8 cellular contexts compared by ENCODE assay signal in genomic region chr14:75258803-75259509, GRCh38. TPM values are rescaled to one million over a fixed set of nuclear protein-coding genes. Genes with fewer than 3 reads are reported as not detected.
DNase-seq lines count a peak whose midpoint lies in the region; TF ChIP-seq lines count a peak whose summit lies in the region.

No MANE protein-coding gene starts in this region.

- DNase-seq in ELF-1 (ENCODE audit: low read depth, low spot score) (peak; percentile 100), HCEC 1CT (peak; percentile 99), MM.1S (peak; percentile 94), SIG-M5 (lab: John Stamatoyannopoulos, UW) (peak; percentile 85), fibroblast of villous mesenchyme (ENCODE audit: low read depth) (peak; percentile 100), nephron progenitor cell (peak; percentile 100)
- DNase-seq in activated gamma-delta T cell treated with anti-CD3 and anti-CD28 coated beads, Interleukin-2, amount 50 U/mL, for 16 hours (ENCODE audit: low read depth): peak; percentile 97

- H3K4me3 Mint-ChIP-seq in nephron progenitor cell: peak overlapping the region; percentile 82
- H3K4me3 Mint-ChIP-seq in stimulated activated naive CD8-positive, alpha-beta T cell treated with anti-CD3 and anti-CD28 coated beads, Interleukin-15, Interleukin-2, amounts not matched to agents 100 ng/mL and 50 ng/mL, for 24 hours: peak overlapping the region; percentile 85

- no peaks in the 10 kb centered on the region for H3K9me3 Mint-ChIP-seq in nephron progenitor cell
- H3K9me3 Mint-ChIP-seq in stimulated activated naive CD8-positive, alpha-beta T cell treated with anti-CD3 and anti-CD28 coated beads, Interleukin-15, Interleukin-2, amounts not matched to agents 100 ng/mL and 50 ng/mL, for 24 hours: no peaks in the 10 kb centered on the region

- H3K4me2 ChIP-seq in MM.1S (ENCODE audit: low read depth, low read length): peak overlapping the region; percentile 77

- H3K4me3 ChIP-seq in MM.1S (ENCODE audit: low read length) (peak overlapping the region; percentile 61), fibroblast of villous mesenchyme (ENCODE audit: low read depth, low read length) (peak overlapping the region; percentile 53)

- H3K4me1 ChIP-seq in MM.1S (ENCODE audit: low read length): peaks cover 11% of the 10 kb centered on the region

- no peaks in the 10 kb centered on the region for H3K9me2 ChIP-seq in MM.1S (replicated peaks; ENCODE audit: insufficient read depth, low read length)

- H3K4me1 Mint-ChIP-seq in nephron progenitor cell: peaks cover 49% of the 10 kb centered on the region
- H3K4me1 Mint-ChIP-seq in stimulated activated naive CD8-positive, alpha-beta T cell treated with anti-CD3 and anti-CD28 coated beads, Interleukin-15, Interleukin-2, amounts not matched to agents 100 ng/mL and 50 ng/mL, for 24 hours (ENCODE audit: low read depth): peaks cover 38% of the 10 kb centered on the region

- H4K20me1 ChIP-seq in MM.1S (ENCODE audit: insufficient read depth, low read length): no peaks in the 10 kb centered on the region

- H3K27me3 ChIP-seq in MM.1S (replicated peaks; ENCODE audit: insufficient read depth, low read length): no peaks in the 10 kb centered on the region

- peak overlapping the region; percentile 94 for H3K9ac ChIP-seq in MM.1S (ENCODE audit: low read length)

- H3K27me3 Mint-ChIP-seq in nephron progenitor cell (ENCODE audit: low read depth, poor library complexity): peaks cover 11% of the 10 kb centered on the region
- peaks cover 6% of the 10 kb centered on the region for H3K27me3 Mint-ChIP-seq in stimulated activated naive CD8-positive, alpha-beta T cell treated with anti-CD3 and anti-CD28 coated beads, Interleukin-15, Interleukin-2, amounts not matched to agents 100 ng/mL and 50 ng/mL, for 24 hours

- H3F3A ChIP-seq in MM.1S (ENCODE audit: insufficient read depth, low read length): no peaks in the 10 kb centered on the region

- peak overlapping the region; percentile 87 for H3K27ac ChIP-seq in MM.1S (ENCODE audit: low read length)

- peak overlapping the region; percentile 37; the same call in 1 of the 2 replicates for H2AFZ ChIP-seq in MM.1S (ENCODE audit: low read length)

- H3K9me3 ChIP-seq in MM.1S (replicated peaks; ENCODE audit: insufficient read depth, low read length): no peaks in the 10 kb centered on the region

- no peaks in the 10 kb centered on the region for H3K36me3 Mint-ChIP-seq in nephron progenitor cell (ENCODE audit: low read depth)
- no peaks in the 10 kb centered on the region for H3K36me3 Mint-ChIP-seq in stimulated activated naive CD8-positive, alpha-beta T cell treated with anti-CD3 and anti-CD28 coated beads, Interleukin-15, Interleukin-2, amounts not matched to agents 100 ng/mL and 50 ng/mL, for 24 hours (ENCODE audit: low read depth)

- TF ChIP-seq CTCF in MM.1S (IDR thresholded peaks at IDR 0.05; ENCODE audit: low read length) (no peak), fibroblast of villous mesenchyme (IDR thresholded peaks at IDR 0.05; ENCODE audit: insufficient read depth, low read depth, low read length) (no peak), nephron progenitor cell (IDR thresholded peaks at IDR 0.05) (no peak)

- peak overlapping the region; percentile 100 for H3K27ac Mint-ChIP-seq in nephron progenitor cell
- H3K27ac Mint-ChIP-seq in stimulated activated naive CD8-positive, alpha-beta T cell treated with anti-CD3 and anti-CD28 coated beads, Interleukin-15, Interleukin-2, amounts not matched to agents 100 ng/mL and 50 ng/mL, for 24 hours: peak overlapping the region; percentile 97

- H3K79me2 ChIP-seq in MM.1S (ENCODE audit: low read length): no peaks in the 10 kb centered on the region

- no peaks in the 10 kb centered on the region for H3K36me3 ChIP-seq in MM.1S (replicated peaks; ENCODE audit: insufficient read depth, low read length)

RNA-seq across cellular contexts. Expression of gene FOS, which starts 19.7 kb away (rescaled TPM):
- 108 and 122 TPM in 2 replicates for total RNA-seq in fibroblast of villous mesenchyme

Comparison
In these comparisons a context has a peak if more than half of its experiments do, and no peak if none do; other contexts are left out.
1. Peak in every context shown above with its lines: DNase-seq, H3K4me3 ChIP-seq and H3K27ac ChIP-seq.